ENCODE assay signal across 3 cellular contexts in the genomic region with DNA sequence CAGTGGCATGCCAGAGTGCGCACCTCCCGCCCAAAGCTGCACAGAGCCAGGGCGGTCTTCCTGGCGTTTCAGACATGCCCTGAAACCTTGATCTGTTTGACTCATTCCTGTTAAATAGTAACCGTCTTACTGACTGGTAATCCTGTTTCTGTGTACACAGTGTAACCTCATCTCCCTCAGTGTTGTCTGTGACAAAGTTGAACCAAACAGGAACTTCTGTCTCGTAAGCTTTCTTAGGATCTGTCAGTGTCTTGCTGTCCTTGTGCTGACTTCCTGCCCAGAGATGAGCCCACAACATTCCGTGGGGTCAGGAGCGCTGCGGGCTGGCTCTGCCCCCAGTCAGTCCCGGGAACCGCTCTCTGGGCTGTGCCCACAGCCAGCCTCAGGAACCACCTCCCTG. TPM values are rescaled to one million over a fixed set of nuclear protein-coding genes. Genes with fewer than 3 reads are reported as not detected.
"Had no signal": no experiment of that assay in that cellular context is flagged by ENCODE, and none has a peak within 500 bp of the region (broad histone marks: within the 10 kb centered on the region; RNA-seq: fewer than 3 reads in every experiment).

No MANE protein-coding gene starts in this region.

RNA-seq across cellular contexts. Expression of a gene that starts 37.4 kb away (rescaled TPM):
- total RNA-seq: activated CD8-positive, alpha-beta memory T cell treated with anti-CD3 and anti-CD28 coated beads, Interleukin-2, amount 10 ng/mL, durations not matched to agents 7 days and 5 days; SJCRH30; T-helper 2 cell treated with Interferon-gamma antibody and Interleukin-4, amounts not matched to agents 100 ng/mL and 5 ng/mL, for 36 hours had no signal
